1 cellular context compared by ENCODE assay signal in the genomic region with DNA sequence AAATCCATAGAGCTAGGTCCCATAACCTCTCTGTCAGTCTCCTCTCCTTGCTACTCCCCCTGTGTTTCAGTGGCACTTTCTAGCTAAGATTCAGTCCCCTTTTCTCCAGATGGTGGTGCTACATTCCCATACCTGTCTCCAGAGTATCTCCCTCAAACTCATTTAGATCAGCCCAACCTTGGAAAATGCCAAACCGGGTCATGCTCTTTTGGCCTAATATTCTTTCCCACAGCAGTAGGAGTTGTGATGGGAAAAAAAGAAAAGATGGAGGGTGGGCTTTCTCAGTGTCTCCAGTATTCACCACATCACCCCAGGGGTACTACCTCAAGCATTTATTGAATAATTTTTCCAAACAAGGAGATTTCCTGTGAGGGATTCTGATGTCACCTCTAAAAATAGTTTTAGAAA.
TF ChIP-seq lines count a peak whose summit lies in the region.

No MANE protein-coding gene starts in this region.

TF ChIP-seq in HepG2, 621 proteins besides CTCF, POLR2A, EP300 and RAD21 (continued from another document and continues in another):
- TF ChIP-seq, protein P1, sequence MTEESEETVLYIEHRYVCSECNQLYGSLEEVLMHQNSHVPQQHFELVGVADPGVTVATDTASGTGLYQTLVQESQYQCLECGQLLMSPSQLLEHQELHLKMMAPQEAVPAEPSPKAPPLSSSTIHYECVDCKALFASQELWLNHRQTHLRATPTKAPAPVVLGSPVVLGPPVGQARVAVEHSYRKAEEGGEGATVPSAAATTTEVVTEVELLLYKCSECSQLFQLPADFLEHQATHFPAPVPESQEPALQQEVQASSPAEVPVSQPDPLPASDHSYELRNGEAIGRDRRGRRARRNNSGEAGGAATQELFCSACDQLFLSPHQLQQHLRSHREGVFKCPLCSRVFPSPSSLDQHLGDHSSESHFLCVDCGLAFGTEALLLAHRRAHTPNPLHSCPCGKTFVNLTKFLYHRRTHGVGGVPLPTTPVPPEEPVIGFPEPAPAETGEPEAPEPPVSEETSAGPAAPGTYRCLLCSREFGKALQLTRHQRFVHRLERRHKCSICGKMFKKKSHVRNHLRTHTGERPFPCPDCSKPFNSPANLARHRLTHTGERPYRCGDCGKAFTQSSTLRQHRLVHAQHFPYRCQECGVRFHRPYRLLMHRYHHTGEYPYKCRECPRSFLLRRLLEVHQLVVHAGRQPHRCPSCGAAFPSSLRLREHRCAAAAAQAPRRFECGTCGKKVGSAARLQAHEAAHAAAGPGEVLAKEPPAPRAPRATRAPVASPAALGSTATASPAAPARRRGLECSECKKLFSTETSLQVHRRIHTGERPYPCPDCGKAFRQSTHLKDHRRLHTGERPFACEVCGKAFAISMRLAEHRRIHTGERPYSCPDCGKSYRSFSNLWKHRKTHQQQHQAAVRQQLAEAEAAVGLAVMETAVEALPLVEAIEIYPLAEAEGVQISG (CRISPR knock-in tag; IDR thresholded peaks at IDR 0.05), result no peak
- TF ChIP-seq RNF2 (conservative IDR thresholded peaks at IDR 0.05; ENCODE audit: low read depth) (no peak), ZNF256 (CRISPR knock-in tag; conservative IDR thresholded peaks at IDR 0.05) (no peak), ZMYM4 (CRISPR knock-in tag; IDR thresholded peaks at IDR 0.05) (no peak), SIN3B (IDR thresholded peaks at IDR 0.05; ENCODE audit: low read length) (no peak), TAF15 (IDR thresholded peaks at IDR 0.05; ENCODE audit: low read depth, low read length, poor library complexity, severe bottlenecking) (no peak), SNAPC2 (CRISPR knock-in tag; IDR thresholded peaks at IDR 0.05) (no peak), JUN (CRISPR knock-in tag; IDR thresholded peaks at IDR 0.05) (no peak), ZNF230 (CRISPR knock-in tag; IDR thresholded peaks at IDR 0.05) (no peak), ZNF558 (CRISPR knock-in tag; IDR thresholded peaks at IDR 0.05; ENCODE audit: borderline replicate concordance) (no peak), STAT5B (CRISPR knock-in tag; IDR thresholded peaks at IDR 0.05) (no peak), ZSCAN25 (CRISPR knock-in tag; IDR thresholded peaks at IDR 0.05) (no peak), RXRA (CRISPR knock-in tag; IDR thresholded peaks at IDR 0.05) (no peak), BCL6 (CRISPR knock-in tag; IDR thresholded peaks at IDR 0.05) (no peak), PHF5A (CRISPR knock-in tag; IDR thresholded peaks at IDR 0.05; ENCODE audit: low read depth, unreplicated experiment) (peak; percentile 46), ZNF282 (IDR thresholded peaks at IDR 0.05; ENCODE audit: partially characterized antibody) (no peak), SPEN (CRISPR knock-in tag; IDR thresholded peaks at IDR 0.05; ENCODE audit: low read depth) (no peak), ARID5B (CRISPR knock-in tag; IDR thresholded peaks at IDR 0.05) (peak; percentile 27; the same call in 1 of the 2 replicates), KDM2A (CRISPR knock-in tag; IDR thresholded peaks at IDR 0.05; ENCODE audit: borderline replicate concordance, low read depth) (no peak), ZKSCAN8 (CRISPR knock-in tag; IDR thresholded peaks at IDR 0.05; ENCODE audit: borderline replicate concordance) (0 out of 2 replicates have a peak, but pooled peaks have one; percentile 48), CBFB (CRISPR knock-in tag; IDR thresholded peaks at IDR 0.05) (no peak), ZNF619 (CRISPR knock-in tag; IDR thresholded peaks at IDR 0.05) (no peak), AGO2 (optimal IDR thresholded peaks at IDR 0.05; ENCODE audit: low read depth, low read length) (no peak), ZNF260 (CRISPR knock-in tag; IDR thresholded peaks at IDR 0.05; ENCODE audit: borderline replicate concordance, low read depth) (no peak), E2F2 (CRISPR knock-in tag; IDR thresholded peaks at IDR 0.05; ENCODE audit: borderline replicate concordance) (no peak), ARID4A (CRISPR knock-in tag; IDR thresholded peaks at IDR 0.05; ENCODE audit: borderline replicate concordance) (no peak), ZNF567 (CRISPR knock-in tag; IDR thresholded peaks at IDR 0.05; ENCODE audit: borderline replicate concordance) (no peak), ZNF275 (CRISPR knock-in tag; IDR thresholded peaks at IDR 0.05; ENCODE audit: borderline replicate concordance) (no peak), RCOR2 (CRISPR knock-in tag; IDR thresholded peaks at IDR 0.05) (0 out of 2 replicates have a peak, but pooled peaks have one; percentile 33), ZNF136 (CRISPR knock-in tag; IDR thresholded peaks at IDR 0.05; ENCODE audit: low read depth) (no peak), MATR3 (CRISPR knock-in tag; IDR thresholded peaks at IDR 0.05) (no peak), KLF6 (CRISPR knock-in tag; IDR thresholded peaks at IDR 0.05) (no peak), ASH2L (IDR thresholded peaks at IDR 0.05; ENCODE audit: insufficient read length, low read depth, low read length) (no peak), ZNF850 (CRISPR knock-in tag; conservative IDR thresholded peaks at IDR 0.05) (no peak), ZNF672 (CRISPR knock-in tag; IDR thresholded peaks at IDR 0.05) (no peak)
- TF ChIP-seq, protein P2, sequence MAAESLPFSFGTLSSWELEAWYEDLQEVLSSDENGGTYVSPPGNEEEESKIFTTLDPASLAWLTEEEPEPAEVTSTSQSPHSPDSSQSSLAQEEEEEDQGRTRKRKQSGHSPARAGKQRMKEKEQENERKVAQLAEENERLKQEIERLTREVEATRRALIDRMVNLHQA (CRISPR knock-in tag; IDR thresholded peaks at IDR 0.05), result no peak
- TF ChIP-seq, protein P3, sequence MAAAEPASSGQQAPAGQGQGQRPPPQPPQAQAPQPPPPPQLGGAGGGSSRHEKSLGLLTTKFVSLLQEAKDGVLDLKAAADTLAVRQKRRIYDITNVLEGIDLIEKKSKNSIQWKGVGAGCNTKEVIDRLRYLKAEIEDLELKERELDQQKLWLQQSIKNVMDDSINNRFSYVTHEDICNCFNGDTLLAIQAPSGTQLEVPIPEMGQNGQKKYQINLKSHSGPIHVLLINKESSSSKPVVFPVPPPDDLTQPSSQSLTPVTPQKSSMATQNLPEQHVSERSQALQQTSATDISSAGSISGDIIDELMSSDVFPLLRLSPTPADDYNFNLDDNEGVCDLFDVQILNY (CRISPR knock-in tag; conservative IDR thresholded peaks at IDR 0.05), result no peak
- TF ChIP-seq, protein P4, sequence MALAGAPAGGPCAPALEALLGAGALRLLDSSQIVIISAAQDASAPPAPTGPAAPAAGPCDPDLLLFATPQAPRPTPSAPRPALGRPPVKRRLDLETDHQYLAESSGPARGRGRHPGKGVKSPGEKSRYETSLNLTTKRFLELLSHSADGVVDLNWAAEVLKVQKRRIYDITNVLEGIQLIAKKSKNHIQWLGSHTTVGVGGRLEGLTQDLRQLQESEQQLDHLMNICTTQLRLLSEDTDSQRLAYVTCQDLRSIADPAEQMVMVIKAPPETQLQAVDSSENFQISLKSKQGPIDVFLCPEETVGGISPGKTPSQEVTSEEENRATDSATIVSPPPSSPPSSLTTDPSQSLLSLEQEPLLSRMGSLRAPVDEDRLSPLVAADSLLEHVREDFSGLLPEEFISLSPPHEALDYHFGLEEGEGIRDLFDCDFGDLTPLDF (CRISPR knock-in tag; IDR thresholded peaks at IDR 0.05), result no peak
- TF ChIP-seq, protein P5, sequence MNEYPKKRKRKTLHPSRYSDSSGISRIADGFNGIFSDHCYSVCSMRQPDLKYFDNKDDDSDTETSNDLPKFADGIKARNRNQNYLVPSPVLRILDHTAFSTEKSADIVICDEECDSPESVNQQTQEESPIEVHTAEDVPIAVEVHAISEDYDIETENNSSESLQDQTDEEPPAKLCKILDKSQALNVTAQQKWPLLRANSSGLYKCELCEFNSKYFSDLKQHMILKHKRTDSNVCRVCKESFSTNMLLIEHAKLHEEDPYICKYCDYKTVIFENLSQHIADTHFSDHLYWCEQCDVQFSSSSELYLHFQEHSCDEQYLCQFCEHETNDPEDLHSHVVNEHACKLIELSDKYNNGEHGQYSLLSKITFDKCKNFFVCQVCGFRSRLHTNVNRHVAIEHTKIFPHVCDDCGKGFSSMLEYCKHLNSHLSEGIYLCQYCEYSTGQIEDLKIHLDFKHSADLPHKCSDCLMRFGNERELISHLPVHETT (CRISPR knock-in tag; conservative IDR thresholded peaks at IDR 0.05), result no peak
- TF ChIP-seq, protein P6, sequence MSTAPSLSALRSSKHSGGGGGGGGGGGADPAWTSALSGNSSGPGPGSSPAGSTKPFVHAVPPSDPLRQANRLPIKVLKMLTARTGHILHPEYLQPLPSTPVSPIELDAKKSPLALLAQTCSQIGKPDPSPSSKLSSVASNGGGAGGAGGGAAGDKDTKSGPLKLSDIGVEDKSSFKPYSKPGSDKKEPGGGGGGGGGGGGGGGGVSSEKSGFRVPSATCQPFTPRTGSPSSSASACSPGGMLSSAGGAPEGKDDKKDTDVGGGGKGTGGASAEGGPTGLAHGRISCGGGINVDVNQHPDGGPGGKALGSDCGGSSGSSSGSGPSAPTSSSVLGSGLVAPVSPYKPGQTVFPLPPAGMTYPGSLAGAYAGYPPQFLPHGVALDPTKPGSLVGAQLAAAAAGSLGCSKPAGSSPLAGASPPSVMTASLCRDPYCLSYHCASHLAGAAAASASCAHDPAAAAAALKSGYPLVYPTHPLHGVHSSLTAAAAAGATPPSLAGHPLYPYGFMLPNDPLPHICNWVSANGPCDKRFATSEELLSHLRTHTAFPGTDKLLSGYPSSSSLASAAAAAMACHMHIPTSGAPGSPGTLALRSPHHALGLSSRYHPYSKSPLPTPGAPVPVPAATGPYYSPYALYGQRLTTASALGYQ (CRISPR knock-in tag; IDR thresholded peaks at IDR 0.05), result no peak
